In genomic region chr19:1417681-1418493, GRCh38 we compare ENCODE assay signal across 11 cellular contexts. TPM values are rescaled to one million over a fixed set of nuclear protein-coding genes. Genes with fewer than 3 reads are reported as not detected.
DNase-seq lines count a peak whose midpoint lies in the region; ATAC-seq and TF ChIP-seq lines count a peak whose summit lies in the region.
"Had no signal": no experiment of that assay in that cellular context is flagged by ENCODE, and none has a peak within 500 bp of the region (broad histone marks: within the 10 kb centered on the region; RNA-seq: fewer than 3 reads in every experiment).

No MANE protein-coding gene starts in this region.

- no peak for ATAC-seq in body of pancreas
- no peak for ATAC-seq in HG03442 (IDR thresholded peaks at IDR 0.05; ENCODE audit: unreplicated experiment)
- ATAC-seq in HG02885 (IDR thresholded peaks at IDR 0.05; ENCODE audit: poor library complexity, unreplicated experiment) = no peak

- peaks cover 36% of the 10 kb centered on the region for H3K36me3 Mint-ChIP-seq in T-helper 2 cell treated with Interferon-gamma antibody and Interleukin-4, amounts not matched to agents 5 μg/mL and 100 μg/mL, for 36 hours (ENCODE audit: low read depth)

- no peak overlapping the region for H3K4me3 Mint-ChIP-seq in T-helper 2 cell treated with Interferon-gamma antibody and Interleukin-4, amounts not matched to agents 5 μg/mL and 100 μg/mL, for 36 hours

- intact Hi-C loops in body of pancreas (cut with DNase I) = no loop called here

- no peaks in the 10 kb centered on the region for H3K27me3 Mint-ChIP-seq in T-helper 2 cell treated with Interferon-gamma antibody and Interleukin-4, amounts not matched to agents 5 μg/mL and 100 μg/mL, for 36 hours (ENCODE audit: low read depth)

- H3K27ac Mint-ChIP-seq in T-helper 2 cell treated with Interferon-gamma antibody and Interleukin-4, amounts not matched to agents 5 μg/mL and 100 μg/mL, for 36 hours = no peak overlapping the region
- H3K27ac Mint-ChIP-seq: activated T-helper 2 cell treated with anti-CD3 and anti-CD28 coated beads, Interferon-gamma antibody, Interleukin-2, Interleukin-4, amounts not matched to agents 10 μg/mL and 5 μg/mL and 100 μg/mL, durations not matched to agents 14 hours and 24 hours and 36 hours had no signal

- H3K9me3 Mint-ChIP-seq in T-helper 2 cell treated with Interferon-gamma antibody and Interleukin-4, amounts not matched to agents 5 μg/mL and 100 μg/mL, for 36 hours = no peaks in the 10 kb centered on the region
- H3K9me3 Mint-ChIP-seq: activated T-helper 2 cell treated with anti-CD3 and anti-CD28 coated beads, Interferon-gamma antibody, Interleukin-2, Interleukin-4, amounts not matched to agents 10 μg/mL and 5 μg/mL and 100 μg/mL, durations not matched to agents 14 hours and 24 hours and 36 hours had no signal

- no peak for TF ChIP-seq POLR2A in body of pancreas (IDR thresholded peaks at IDR 0.05)

- H3K9me3 ChIP-seq in HUES48 (ENCODE audit: control insufficient read depth, insufficient read depth, low read length) (no peaks in the 10 kb centered on the region), body of pancreas (no peaks in the 10 kb centered on the region), iPS-15b (ENCODE audit: control insufficient read depth, insufficient read depth, low read length) (no peaks in the 10 kb centered on the region), smooth muscle cell (replicated peaks; ENCODE audit: low read depth) (no peaks in the 10 kb centered on the region)

- peaks cover 89% of the 10 kb centered on the region for H4K20me1 ChIP-seq in smooth muscle cell (ENCODE audit: low read depth)

- H3K4me1 Mint-ChIP-seq in T-helper 2 cell treated with Interferon-gamma antibody and Interleukin-4, amounts not matched to agents 5 μg/mL and 100 μg/mL, for 36 hours (ENCODE audit: low read depth) = peaks cover 7% of the 10 kb centered on the region

- H3K4me1 ChIP-seq in HUES48 (ENCODE audit: control insufficient read depth, insufficient read depth, low read length) = peaks cover 18% of the 10 kb centered on the region
- peaks cover 63% of the 10 kb centered on the region for H3K4me1 ChIP-seq in body of pancreas
- H3K4me1 ChIP-seq in iPS-15b (ENCODE audit: control insufficient read depth, insufficient read depth, low read length) = peaks cover 14% of the 10 kb centered on the region
- H3K4me1 ChIP-seq in smooth muscle cell (ENCODE audit: low read depth) = peaks cover 20% of the 10 kb centered on the region

- peak overlapping the region; percentile 80 for H3K4me2 ChIP-seq in smooth muscle cell

- H2AFZ ChIP-seq in smooth muscle cell (ENCODE audit: low read depth) = no peak overlapping the region

- DNase-seq in body of pancreas (no peak), smooth muscle cell (lab: John Stamatoyannopoulos, UW; ENCODE audit: unreplicated experiment) (no peak), NCI-H2227 (lab: John Stamatoyannopoulos, UW; ENCODE audit: unreplicated experiment) (no peak)
- DNase-seq in T-helper 2 cell treated with Interferon-gamma antibody and Interleukin-4, amounts not matched to agents 5 μg/mL and 100 μg/mL, for 36 hours (ENCODE audit: low spot score) = no peak
- DNase-seq: WERI-Rb-1 had no signal

- H3F3A ChIP-seq in smooth muscle cell (ENCODE audit: low read depth) = peaks cover 28% of the 10 kb centered on the region

- H3K36me3 ChIP-seq in HUES48 (ENCODE audit: control insufficient read depth, insufficient read depth, low read length) = peaks cover 70% of the 10 kb centered on the region
- H3K36me3 ChIP-seq in body of pancreas (replicated peaks in 1 of 2; ENCODE audit: insufficient read depth in 1 of 2, low read depth in 2 of 2) = peaks cover 15 to 29% of the 10 kb centered on the region in 2 donors
- peaks cover 67% of the 10 kb centered on the region for H3K36me3 ChIP-seq in iPS-15b (ENCODE audit: control insufficient read depth, insufficient read depth, low read length)
- H3K36me3 ChIP-seq in smooth muscle cell (ENCODE audit: low read depth) = no peaks in the 10 kb centered on the region

- H3K27ac ChIP-seq in HUES48 (ENCODE audit: low read depth, low read length) (peak overlapping the region; percentile 10), body of pancreas (peak overlapping the region; percentile 25 to 98 (median 94)), smooth muscle cell (ENCODE audit: low read depth) (peak overlapping the region; percentile 96)
- H3K27ac ChIP-seq: WERI-Rb-1 had no signal

- H3K79me2 ChIP-seq in smooth muscle cell (ENCODE audit: low read depth) = peaks cover 79% of the 10 kb centered on the region

- no peak for TF ChIP-seq CTCF in body of pancreas (IDR thresholded peaks at IDR 0.05)
- no peak for TF ChIP-seq CTCF in smooth muscle cell (IDR thresholded peaks at IDR 0.05; ENCODE audit: borderline replicate concordance, insufficient read depth, poor library complexity, severe bottlenecking)

- H3K9ac ChIP-seq in HUES48 (ENCODE audit: low read depth, low read length) (no peak overlapping the region), iPS-15b (ENCODE audit: low read depth, low read length) (peak overlapping the region; percentile 60), smooth muscle cell (ENCODE audit: low read depth) (no peak overlapping the region)

- no peaks in the 10 kb centered on the region for H3K27me3 ChIP-seq in HUES48 (ENCODE audit: control insufficient read depth, insufficient read depth, low read length)
- H3K27me3 ChIP-seq in body of pancreas = no peaks in the 10 kb centered on the region
- no peaks in the 10 kb centered on the region for H3K27me3 ChIP-seq in iPS-15b (ENCODE audit: control insufficient read depth, insufficient read depth, low read length)
- no peaks in the 10 kb centered on the region for H3K27me3 ChIP-seq in smooth muscle cell (ENCODE audit: low read depth)

- H3K4me3 ChIP-seq in HUES48 (ENCODE audit: low read depth, low read length) (no peak overlapping the region), body of pancreas (no peak overlapping the region), iPS-15b (ENCODE audit: low read depth, low read length) (no peak overlapping the region), smooth muscle cell (no peak overlapping the region)

- WGBS in body of pancreas, 2 donors = 42 to 64% methylated on average over 27 to 30 of the region's 30 CpGs
- WGBS in smooth muscle cell (ENCODE audit: low lambda C conversion rate) = 85% methylated on average over 30 of the region's 30 CpGs

RNA-seq across cellular contexts. Expression of gene DAZAP1, which starts 10.5 kb away (rescaled TPM):
- total RNA-seq in body of pancreas (10 to 100 TPM; 25.4 to 63.3 TPM), smooth muscle cell (33.7 and 41.7 TPM in 2 replicates)
- 35.5 and 37.0 TPM in 2 replicates for polyA plus RNA-seq in smooth muscle cell

RNA-seq across cellular contexts. Expression of gene GAMT, which starts 16.5 kb away (rescaled TPM):
- total RNA-seq in body of pancreas (100 to 1,000 TPM in 1 of 2 donors, 10 to 100 TPM in 1; 70.2 to 129 TPM), smooth muscle cell (15.8 and 22.3 TPM in 2 replicates)
- 35.2 and 47.4 TPM in 2 replicates for polyA plus RNA-seq in smooth muscle cell

RNA-seq across cellular contexts. Expression of gene RPS15, which starts 20.3 kb away (rescaled TPM):
- total RNA-seq in body of pancreas (1,000 to 10,000 TPM; 2,008 to 2,166 TPM), smooth muscle cell (2,033 and 2,744 TPM in 2 replicates)
- polyA plus RNA-seq in smooth muscle cell = 1,180 and 1,250 TPM in 2 replicates

RNA-seq across cellular contexts. Expression of gene APC2, which starts 32.0 kb away (rescaled TPM):
- total RNA-seq in body of pancreas (under 1 TPM in 1 of 2 donors, not detected in 1; 0.26 TPM), smooth muscle cell (0.09 and 0.18 TPM in 2 replicates)
- 0.30 and 1.0 TPM in 2 replicates for polyA plus RNA-seq in smooth muscle cell
- total RNA-seq: RPMI7951 had no signal

RNA-seq across cellular contexts. Expression of gene NDUFS7, which starts 34.2 kb away (rescaled TPM):
- total RNA-seq in body of pancreas = 10 to 100 TPM; 59.9 to 87.7 TPM
- total RNA-seq in smooth muscle cell = 62.7 and 95.8 TPM in 2 replicates
- polyA plus RNA-seq in smooth muscle cell = 226 and 245 TPM in 2 replicates

Comparison
In these comparisons a context has a peak if more than half of its experiments do, and no peak if none do; other contexts are left out.
1. H3K27ac ChIP-seq: peak in every context shown above with its lines; median percentile 96 in smooth muscle cell; 94 in body of pancreas; 10 in HUES48.